ENCODE assay signal across 19 cellular contexts in genomic region chr4:117164338-117164737, GRCh38.
DNase-seq lines count a peak whose midpoint lies in the region; ATAC-seq and TF ChIP-seq lines count a peak whose summit lies in the region.
"Had no signal": no experiment of that assay in that cellular context is flagged by ENCODE, and none has a peak within 500 bp of the region (broad histone marks: within the 10 kb centered on the region; RNA-seq: fewer than 3 reads in every experiment).

No MANE protein-coding gene starts in this region.

- POLR2A ChIA-PET in SK-N-SH (lab: Yijun Ruan, JAX): no interaction called here

- ATAC-seq in SK-N-SH treated with all-trans-retinoic acid at 6 μM for 48 hours: no peak
- ATAC-seq in HG03460 (IDR thresholded peaks at IDR 0.05; ENCODE audit: unreplicated experiment): peak; percentile 59
- ATAC-seq: left lobe of liver had no signal

- H3K4me3 ChIP-seq in SK-N-SH (ENCODE audit: low read depth in 2 of 2, low read length in 1 of 2): no peak overlapping the region
- H3K4me3 ChIP-seq: ascending aorta had no signal

- TF ChIP-seq EP300 in SK-N-SH (IDR thresholded peaks at IDR 0.05; ENCODE audit: borderline replicate concordance in 1 of 2, low read depth in 1 of 2, low read length in 1 of 2): no peak

- no peaks in the 10 kb centered on the region for H3K27me3 ChIP-seq in SK-N-SH (ENCODE audit: insufficient read depth)
- H3K27me3 ChIP-seq: ascending aorta had no signal

- TF ChIP-seq CTCF in SK-N-SH (IDR thresholded peaks at IDR 0.05): no peak

- H3K4me2 ChIP-seq in SK-N-SH: no peak overlapping the region

- peak; percentile 32 for TF ChIP-seq RAD21 in SK-N-SH (IDR thresholded peaks at IDR 0.05; ENCODE audit: low read length)

- H3K27ac ChIP-seq in SK-N-SH (ENCODE audit: low read depth in 2 of 2, low read length in 1 of 2): no peak overlapping the region
- H3K27ac ChIP-seq: ascending aorta had no signal

- H3K9me2 ChIP-seq in SK-N-SH: no peaks in the 10 kb centered on the region

- no peaks in the 10 kb centered on the region for H3K79me2 ChIP-seq in SK-N-SH (ENCODE audit: insufficient read depth)

- CTCF ChIA-PET in SK-N-SH (lab: Yijun Ruan, JAX): interaction anchor here (1.3 kb wide), 1 partner anchor 29 kb away, joined by 3 read pairs; no protein-coding TSS in a partner anchor

- no peak overlapping the region for H3K9ac ChIP-seq in SK-N-SH

- no peaks in the 10 kb centered on the region for H3F3A ChIP-seq in SK-N-SH (replicated peaks; ENCODE audit: insufficient read depth)

- H3K9me3 ChIP-seq in SK-N-SH: no peaks in the 10 kb centered on the region
- H3K9me3 ChIP-seq: ascending aorta had no signal

- DNase-seq in SK-N-SH: no peak
- peak; percentile 9 for DNase-seq in SK-MEL-5 (ENCODE audit: low read depth, low spot score)
- DNase-seq in myocyte (ENCODE audit: low read depth): peak; percentile 15
- no peak for DNase-seq in D341Med (ENCODE audit: low spot score)
- no peak for DNase-seq in NCI-H526 treated with DMSO at 0.1 percent for 48 hours (lab: John Stamatoyannopoulos, UW)
- no peak for DNase-seq in activated naive CD4-positive, alpha-beta T cell treated with Interleukin-2 at 50 U/mL for 16 hours
- DNase-seq: activated CD4-positive, alpha-beta T cell treated with anti-CD3 and anti-CD28 coated beads for 48 hours; activated CD8-positive, alpha-beta memory T cell treated with anti-CD3 and anti-CD28 coated beads, Interleukin-2, amount 50 U/mL, for 4 hours; activated naive CD4-positive, alpha-beta T cell treated with anti-CD3 and anti-CD28 coated beads for 36 hours; CD8-positive, alpha-beta memory T cell; NCI-H1930; NCI-H524 treated with DMSO at 0.1 percent for 48 hours; stimulated activated CD4-positive, alpha-beta T cell treated with anti-CD3 and anti-CD28 coated beads, Interleukin-2, amount 100 ng/mL, for 48 hours; substantia nigra; T-helper 2 cell had no signal

- 56% methylated on average over 1 of the region's 1 CpG for WGBS in SK-N-SH (ENCODE audit: low lambda C conversion rate)

- no peaks in the 10 kb centered on the region for H3K36me3 ChIP-seq in SK-N-SH (replicated peaks in 1 of 2; ENCODE audit: control insufficient read depth in 1 of 2, insufficient read depth in 2 of 2, low read length in 1 of 2)
- H3K36me3 ChIP-seq: ascending aorta had no signal

- no peaks in the 10 kb centered on the region for H4K20me1 ChIP-seq in SK-N-SH (ENCODE audit: insufficient read depth)

- H2AFZ ChIP-seq in SK-N-SH (ENCODE audit: low read depth): no peak overlapping the region

- H3K4me1 ChIP-seq in SK-N-SH (ENCODE audit: control insufficient read depth in 1 of 2, insufficient read depth in 2 of 2, low read depth in 1 of 2, low read length in 1 of 2): no peaks in the 10 kb centered on the region; a peak in 1 of 4 replicates
- H3K4me1 ChIP-seq: ascending aorta had no signal

- in situ Hi-C loops in SK-MEL-5 (cut with HindIII; ENCODE audit: low pct_unique_long_range_greater_than_20kb, low sequenced_read_pairs): no loop called here

TF ChIP-seq in SK-N-SH, 30 proteins besides CTCF, POLR2A, EP300 and RAD21:
- TF ChIP-seq CHD2 (IDR thresholded peaks at IDR 0.05; ENCODE audit: low read length, partially characterized antibody) (no peak), SMC3 (IDR thresholded peaks at IDR 0.05; ENCODE audit: low read depth, low read length) (no peak), SIN3A (IDR thresholded peaks at IDR 0.05; ENCODE audit: borderline replicate concordance, low read depth, low read length) (no peak), MXI1 (IDR thresholded peaks at IDR 0.05; ENCODE audit: low read depth, low read length) (no peak), NFIC (IDR thresholded peaks at IDR 0.05; ENCODE audit: borderline replicate concordance) (no peak), NRF1 (IDR thresholded peaks at IDR 0.05; ENCODE audit: low read depth, low read length) (no peak), RFX5 (IDR thresholded peaks at IDR 0.05; ENCODE audit: low read length) (no peak), FOXJ3 (CRISPR knock-in tag; IDR thresholded peaks at IDR 0.05) (no peak), RXRA (IDR thresholded peaks at IDR 0.05; ENCODE audit: borderline replicate concordance, low read depth) (no peak), JUND (IDR thresholded peaks at IDR 0.05) (no peak), IRF3 (IDR thresholded peaks at IDR 0.05; ENCODE audit: low read depth, low read length) (no peak), TAF1 (IDR thresholded peaks at IDR 0.05; ENCODE audit: borderline replicate concordance, low read depth, low read length) (no peak), FOSL2 (IDR thresholded peaks at IDR 0.05; ENCODE audit: borderline replicate concordance, low read depth) (no peak)
- TF ChIP-seq, protein P1, sequence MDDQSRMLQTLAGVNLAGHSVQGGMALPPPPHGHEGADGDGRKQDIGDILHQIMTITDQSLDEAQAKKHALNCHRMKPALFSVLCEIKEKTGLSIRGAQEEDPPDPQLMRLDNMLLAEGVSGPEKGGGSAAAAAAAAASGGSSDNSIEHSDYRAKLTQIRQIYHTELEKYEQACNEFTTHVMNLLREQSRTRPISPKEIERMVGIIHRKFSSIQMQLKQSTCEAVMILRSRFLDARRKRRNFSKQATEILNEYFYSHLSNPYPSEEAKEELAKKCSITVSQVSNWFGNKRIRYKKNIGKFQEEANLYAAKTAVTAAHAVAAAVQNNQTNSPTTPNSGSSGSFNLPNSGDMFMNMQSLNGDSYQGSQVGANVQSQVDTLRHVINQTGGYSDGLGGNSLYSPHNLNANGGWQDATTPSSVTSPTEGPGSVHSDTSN (IDR thresholded peaks at IDR 0.05): no peak
- TF ChIP-seq, protein P2, sequence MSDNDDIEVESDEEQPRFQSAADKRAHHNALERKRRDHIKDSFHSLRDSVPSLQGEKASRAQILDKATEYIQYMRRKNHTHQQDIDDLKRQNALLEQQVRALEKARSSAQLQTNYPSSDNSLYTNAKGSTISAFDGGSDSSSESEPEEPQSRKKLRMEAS (IDR thresholded peaks at IDR 0.05; ENCODE audit: low read depth): no peak

TF ChIP-seq in SK-N-SH treated with all-trans-retinoic acid at 6 μM for 48 hours, 23 proteins besides CTCF, POLR2A, EP300 and RAD21 (continues in another document):
- TF ChIP-seq ISL1 (CRISPR knock-in tag; IDR thresholded peaks at IDR 0.05) (no peak), BACH2 (CRISPR knock-in tag; IDR thresholded peaks at IDR 0.05; ENCODE audit: borderline replicate concordance) (no peak), CSDC2 (CRISPR knock-in tag; IDR thresholded peaks at IDR 0.05) (no peak), PPARA (CRISPR knock-in tag; IDR thresholded peaks at IDR 0.05; ENCODE audit: borderline replicate concordance) (no peak), TSHZ2 (CRISPR knock-in tag; IDR thresholded peaks at IDR 0.05) (no peak), ZNF565 (CRISPR knock-in tag; conservative IDR thresholded peaks at IDR 0.05; ENCODE audit: low read depth) (no peak), ESRRG (CRISPR knock-in tag; IDR thresholded peaks at IDR 0.05) (no peak), ZC3H10 (CRISPR knock-in tag; IDR thresholded peaks at IDR 0.05) (no peak), TCF4 (CRISPR knock-in tag; IDR thresholded peaks at IDR 0.05; ENCODE audit: borderline replicate concordance) (no peak), OSR1 (CRISPR knock-in tag; IDR thresholded peaks at IDR 0.05) (no peak), CSRNP3 (CRISPR knock-in tag; IDR thresholded peaks at IDR 0.05) (no peak)
- TF ChIP-seq, protein P3, sequence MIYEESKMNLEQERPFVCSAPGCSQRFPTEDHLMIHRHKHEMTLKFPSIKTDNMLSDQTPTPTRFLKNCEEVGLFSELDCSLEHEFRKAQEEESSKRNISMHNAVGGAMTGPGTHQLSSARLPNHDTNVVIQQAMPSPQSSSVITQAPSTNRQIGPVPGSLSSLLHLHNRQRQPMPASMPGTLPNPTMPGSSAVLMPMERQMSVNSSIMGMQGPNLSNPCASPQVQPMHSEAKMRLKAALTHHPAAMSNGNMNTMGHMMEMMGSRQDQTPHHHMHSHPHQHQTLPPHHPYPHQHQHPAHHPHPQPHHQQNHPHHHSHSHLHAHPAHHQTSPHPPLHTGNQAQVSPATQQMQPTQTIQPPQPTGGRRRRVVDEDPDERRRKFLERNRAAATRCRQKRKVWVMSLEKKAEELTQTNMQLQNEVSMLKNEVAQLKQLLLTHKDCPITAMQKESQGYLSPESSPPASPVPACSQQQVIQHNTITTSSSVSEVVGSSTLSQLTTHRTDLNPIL (CRISPR knock-in tag; IDR thresholded peaks at IDR 0.05; ENCODE audit: low read depth): no peak

Comparison
In these comparisons a context has a peak if more than half of its experiments do, and no peak if none do; other contexts are left out.
1. DNase-seq: peak in SK-MEL-5 (single experiment) and myocyte (single experiment); none in SK-N-SH (single experiment), D341Med (single experiment), NCI-H526 treated with DMSO at 0.1 percent for 48 hours (single experiment) and activated naive CD4-positive, alpha-beta T cell treated with Interleukin-2 at 50 U/mL for 16 hours (single experiment).